ENCODE assay signal across 17 cellular contexts in genomic region chr6:11193434-11193833, GRCh38.
"Had no signal": no experiment of that assay in that cellular context is flagged by ENCODE, and none has a peak within 500 bp of the region (broad histone marks: within the 10 kb centered on the region; RNA-seq: fewer than 3 reads in every experiment).

No MANE protein-coding gene starts in this region.

- DNase-seq: activated CD4-positive, alpha-beta memory T cell treated with anti-CD3 and anti-CD28 coated beads for 36 hours; activated CD4-positive, CD25-positive, alpha-beta regulatory T cell treated with anti-CD3 and anti-CD28 coated beads, Interleukin-2, amount 50 U/mL, for 72 hours; activated naive CD4-positive, alpha-beta T cell treated with anti-CD3 and anti-CD28 coated beads for 36 hours; cerebellar nuclear complex; dermis blood vessel endothelial cell; hippocampal formation; lower lobe of right lung; mucosa of descending colon; naive thymus-derived CD8-positive, alpha-beta T cell; occipital lobe; psoas muscle; stimulated activated CD4-positive, alpha-beta T cell treated with anti-CD3 and anti-CD28 coated beads, Interleukin-2, amount 100 ng/mL, for 48 hours; stimulated activated naive CD8-positive, alpha-beta T cell treated with anti-CD3 and anti-CD28 coated beads, Interleukin-15, amount 100 ng/mL, for 72 hours; uterus had no signal

- H3K9me3 ChIP-seq: lower lobe of right lung, mucosa of descending colon, psoas muscle, thoracic aorta, uterus had no signal

- H3K27ac ChIP-seq: psoas muscle had no signal

- H3K4me3 ChIP-seq: lower lobe of right lung, mucosa of descending colon, psoas muscle, thoracic aorta, uterus had no signal

- H3K27me3 ChIP-seq: uterus had no signal

- H3K9me3 Mint-ChIP-seq: activated CD4-positive, alpha-beta memory T cell treated with anti-CD3 and anti-CD28 coated beads for 36 hours; activated naive CD4-positive, alpha-beta T cell treated with anti-CD3 and anti-CD28 coated beads for 36 hours; naive thymus-derived CD8-positive, alpha-beta T cell; stimulated activated naive CD8-positive, alpha-beta T cell treated with anti-CD3 and anti-CD28 coated beads, Interleukin-15, amount 100 ng/mL, for 72 hours had no signal

- H3K4me1 ChIP-seq: psoas muscle had no signal

- H3K36me3 ChIP-seq: uterus had no signal

- ATAC-seq: esophagus mucosa; mucosa of descending colon; naive thymus-derived CD8-positive, alpha-beta T cell; psoas muscle; stimulated activated naive CD8-positive, alpha-beta T cell treated with anti-CD3 and anti-CD28 coated beads, Interleukin-15, amount 100 ng/mL, for 72 hours had no signal

- H3K27me3 Mint-ChIP-seq: activated CD4-positive, alpha-beta memory T cell treated with anti-CD3 and anti-CD28 coated beads for 36 hours; brain; naive thymus-derived CD8-positive, alpha-beta T cell; stimulated activated naive CD8-positive, alpha-beta T cell treated with anti-CD3 and anti-CD28 coated beads, Interleukin-15, amount 100 ng/mL, for 72 hours had no signal

- H3K27ac Mint-ChIP-seq: activated CD4-positive, alpha-beta memory T cell treated with anti-CD3 and anti-CD28 coated beads for 36 hours; activated naive CD4-positive, alpha-beta T cell treated with anti-CD3 and anti-CD28 coated beads for 36 hours had no signal

- H3K4me3 Mint-ChIP-seq: activated CD4-positive, alpha-beta memory T cell treated with anti-CD3 and anti-CD28 coated beads for 36 hours; activated naive CD4-positive, alpha-beta T cell treated with anti-CD3 and anti-CD28 coated beads for 36 hours; brain; naive thymus-derived CD8-positive, alpha-beta T cell; stimulated activated naive CD8-positive, alpha-beta T cell treated with anti-CD3 and anti-CD28 coated beads, Interleukin-15, amount 100 ng/mL, for 72 hours had no signal
